Comparison of ENCODE assay signal across 2 cellular contexts in the genomic region with DNA sequence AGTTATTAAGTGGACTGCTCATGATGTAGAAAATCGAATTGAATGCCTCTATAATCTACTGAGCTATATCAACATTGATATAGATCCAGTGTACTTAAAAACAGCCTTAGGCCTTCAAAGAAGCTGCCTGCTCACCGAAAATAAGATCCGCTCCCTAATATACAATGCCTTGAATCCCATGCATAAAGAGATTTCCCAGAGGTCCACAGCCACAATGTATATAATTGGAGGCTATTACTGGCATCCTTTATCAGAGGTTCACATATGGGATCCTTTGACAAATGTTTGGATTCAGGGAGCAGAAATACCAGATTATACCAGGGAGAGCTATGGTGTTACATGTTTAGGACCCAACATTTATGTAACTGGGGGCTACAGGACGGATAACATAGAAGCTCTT.
TF ChIP-seq lines count a peak whose summit lies in the region.

No MANE protein-coding gene starts in this region.

TF ChIP-seq in K562, 482 proteins besides CTCF, POLR2A, EP300 and RAD21:
- TF ChIP-seq HDAC1 (IDR thresholded peaks at IDR 0.05) (0 out of 4 replicates have a peak, but pooled peaks of 1 of the 2 experiments have one; percentile 38), NFIX (CRISPR knock-in tag; IDR thresholded peaks at IDR 0.05; ENCODE audit: low read depth) (no peak)

TF ChIP-seq in neural cell, 6 proteins besides CTCF, POLR2A, EP300 and RAD21:
- TF ChIP-seq TAF1 (IDR thresholded peaks at IDR 0.05; ENCODE audit: low read depth): no peak
- TF ChIP-seq, protein P1, sequence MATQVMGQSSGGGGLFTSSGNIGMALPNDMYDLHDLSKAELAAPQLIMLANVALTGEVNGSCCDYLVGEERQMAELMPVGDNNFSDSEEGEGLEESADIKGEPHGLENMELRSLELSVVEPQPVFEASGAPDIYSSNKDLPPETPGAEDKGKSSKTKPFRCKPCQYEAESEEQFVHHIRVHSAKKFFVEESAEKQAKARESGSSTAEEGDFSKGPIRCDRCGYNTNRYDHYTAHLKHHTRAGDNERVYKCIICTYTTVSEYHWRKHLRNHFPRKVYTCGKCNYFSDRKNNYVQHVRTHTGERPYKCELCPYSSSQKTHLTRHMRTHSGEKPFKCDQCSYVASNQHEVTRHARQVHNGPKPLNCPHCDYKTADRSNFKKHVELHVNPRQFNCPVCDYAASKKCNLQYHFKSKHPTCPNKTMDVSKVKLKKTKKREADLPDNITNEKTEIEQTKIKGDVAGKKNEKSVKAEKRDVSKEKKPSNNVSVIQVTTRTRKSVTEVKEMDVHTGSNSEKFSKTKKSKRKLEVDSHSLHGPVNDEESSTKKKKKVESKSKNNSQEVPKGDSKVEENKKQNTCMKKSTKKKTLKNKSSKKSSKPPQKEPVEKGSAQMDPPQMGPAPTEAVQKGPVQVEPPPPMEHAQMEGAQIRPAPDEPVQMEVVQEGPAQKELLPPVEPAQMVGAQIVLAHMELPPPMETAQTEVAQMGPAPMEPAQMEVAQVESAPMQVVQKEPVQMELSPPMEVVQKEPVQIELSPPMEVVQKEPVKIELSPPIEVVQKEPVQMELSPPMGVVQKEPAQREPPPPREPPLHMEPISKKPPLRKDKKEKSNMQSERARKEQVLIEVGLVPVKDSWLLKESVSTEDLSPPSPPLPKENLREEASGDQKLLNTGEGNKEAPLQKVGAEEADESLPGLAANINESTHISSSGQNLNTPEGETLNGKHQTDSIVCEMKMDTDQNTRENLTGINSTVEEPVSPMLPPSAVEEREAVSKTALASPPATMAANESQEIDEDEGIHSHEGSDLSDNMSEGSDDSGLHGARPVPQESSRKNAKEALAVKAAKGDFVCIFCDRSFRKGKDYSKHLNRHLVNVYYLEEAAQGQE (IDR thresholded peaks at IDR 0.05; ENCODE audit: borderline replicate concordance): no peak
- TF ChIP-seq SMC3 (conservative IDR thresholded peaks at IDR 0.05; ENCODE audit: poor library complexity): no peak
- no peak for TF ChIP-seq MXI1 (conservative IDR thresholded peaks at IDR 0.05; ENCODE audit: poor library complexity, severe bottlenecking)
- TF ChIP-seq EZH2 (IDR thresholded peaks at IDR 0.05; ENCODE audit: borderline replicate concordance, insufficient read depth, low read length, poor library complexity, severe bottlenecking): no peak
- no peak for TF ChIP-seq POLR2AphosphoS5 (IDR thresholded peaks at IDR 0.05)
